In genomic region chr9:19230356-19231125, GRCh38 we compare ENCODE assay signal across 8 cellular contexts. TPM values are rescaled to one million over a fixed set of nuclear protein-coding genes. Genes with fewer than 3 reads are reported as not detected.
DNase-seq lines count a peak whose midpoint lies in the region; ATAC-seq and TF ChIP-seq lines count a peak whose summit lies in the region.

DENND4C (plus strand) TSS chr9:19230693; CDS start chr9:19276175, 45,482 bp downstream.

- H3K4me1 Mint-ChIP-seq in CD14-positive monocyte = peaks cover 12% of the 10 kb centered on the region

- peak within 1 kb of the TSS; percentile 80 to 92 for H3K4me3 Mint-ChIP-seq in CD14-positive monocyte

- no peaks in the 10 kb centered on the region for H3K9me3 ChIP-seq in duodenal mucosa (ENCODE audit: control insufficient read depth in 1 of 2, low read length in 2 of 2)

- no peak for TF ChIP-seq CTCF in CD14-positive monocyte (IDR thresholded peaks at IDR 0.05)
- no peak for TF ChIP-seq CTCF in lower leg skin (IDR thresholded peaks at IDR 0.05)

- DNase-seq in CD14-positive monocyte (ENCODE audit: low spot score) (peak; percentile 69), GM19240 (ENCODE audit: insufficient read length, low spot score) (peak; percentile 43), NCI-H526 treated with DMSO at 0.1 percent for 48 hours (lab: John Stamatoyannopoulos, UW) (peak; percentile 78), lower leg skin (ENCODE audit: low spot score in 2 of 2) (peak; percentile 81 to 96)
- peak; percentile 69 to 75 for DNase-seq in activated CD4-positive, alpha-beta T cell treated with anti-CD3 and anti-CD28 coated beads, Interleukin-2, amount 50 U/mL, for 48 hours
- DNase-seq in stimulated activated CD4-positive, alpha-beta T cell treated with anti-CD3 and anti-CD28 coated beads, Interleukin-4, amount 100 ng/mL, for 48 hours (ENCODE audit: low read depth in 2 of 2) = peak; percentile 62 to 65

- peaks cover 3 to 8% of the 10 kb centered on the region in 2 donors for H3K36me3 Mint-ChIP-seq in CD14-positive monocyte

- peak within 1 kb of the TSS; percentile 79 to 83 for H3K9ac ChIP-seq in duodenal mucosa (ENCODE audit: low read depth in 1 of 2, low read length in 2 of 2)

- H3K27ac Mint-ChIP-seq in CD14-positive monocyte = peak within 1 kb of the TSS in 6 of 7 donors; percentile 50 to 90 (median 79)

- peaks cover 2 to 3% (median 3%) of the 10 kb centered on the region in 3 donors for H3K27me3 Mint-ChIP-seq in CD14-positive monocyte (ENCODE audit: low read depth in 3 of 3)

- peak; percentile 76 for ATAC-seq in HG03457 (IDR thresholded peaks at IDR 0.05; ENCODE audit: unreplicated experiment)

- intact Hi-C loops in CD14-positive monocyte (cut with micrococcal nuclease) (loop anchor here in 1 of 2 donors (2.0 to 5.0 kb wide), 2 partner anchors 48 to 182 kb away; partner anchors contain the start of gene RRAGA), lower leg skin (cut with DNase I; ENCODE audit: low total_unique reads) (no loop called here)

- H3K27me3 ChIP-seq in duodenal mucosa (ENCODE audit: control insufficient read depth in 1 of 2, insufficient read depth in 2 of 2, low read length in 2 of 2) = no peaks in the 10 kb centered on the region

- H3K36me3 ChIP-seq in duodenal mucosa (ENCODE audit: control insufficient read depth in 1 of 2, insufficient read depth in 2 of 2, low read length in 2 of 2) = no peaks in the 10 kb centered on the region

- TF ChIP-seq POLR2A in lower leg skin (IDR thresholded peaks at IDR 0.05) = peak in 1 of 2 donors; percentile 34

- H3K27ac ChIP-seq in duodenal mucosa (ENCODE audit: low read depth, low read length) = peak within 1 kb of the TSS; percentile 95

- H3K4me1 ChIP-seq in duodenal mucosa (ENCODE audit: control insufficient read depth in 1 of 2, insufficient read depth in 2 of 2, low read length in 2 of 2) = peaks cover 11 to 18% of the 10 kb centered on the region in 2 donors

- 0 to 1% methylated on average over 58 to 76 of the region's 86 CpGs for WGBS in lower leg skin, 2 donors

- peaks cover 0 to 2% (median 0%) of the 10 kb centered on the region in 7 donors for H3K9me3 Mint-ChIP-seq in CD14-positive monocyte

- H3K4me3 ChIP-seq in duodenal mucosa (ENCODE audit: low read depth in 1 of 2, low read length in 2 of 2) (peak within 1 kb of the TSS; percentile 82 to 87), lower leg skin (ENCODE audit: low read depth, poor library complexity, severe bottlenecking) (peak within 1 kb of the TSS; percentile 95)

RNA-seq across cellular contexts. Expression of gene DENND4C, which starts in this region (rescaled TPM):
- 10 to 100 TPM in 1 of 2 donors, 1 to 10 TPM in 1; 8.1 to 12.7 TPM for polyA plus RNA-seq in CD14-positive monocyte
- 100 to 1,000 TPM in 2 of 4 donors, 10 to 100 TPM in 2; 78.2 to 119 (median 104) TPM for total RNA-seq in lower leg skin

Comparison
In these comparisons a context has a peak if more than half of its experiments do, and no peak if none do; other contexts are left out.
1. Peak in every context shown above with its lines: DNase-seq, ATAC-seq, H3K4me3 ChIP-seq and H3K27ac ChIP-seq.